30 cellular contexts compared by ENCODE assay signal in genomic region chr5:82534891-82535395, GRCh38.
"Had no signal": no experiment of that assay in that cellular context is flagged by ENCODE, and none has a peak within 500 bp of the region (broad histone marks: within the 10 kb centered on the region; RNA-seq: fewer than 3 reads in every experiment).

No MANE protein-coding gene starts in this region.

- ATAC-seq: activated CD4-positive, alpha-beta T cell treated with anti-CD3 and anti-CD28 coated beads for 36 hours; activated CD8-positive, alpha-beta memory T cell treated with anti-CD3 and anti-CD28 coated beads, Interleukin-2, amount 10 ng/mL, durations not matched to agents 7 days and 5 days; activated CD8-positive, alpha-beta T cell treated with anti-CD3 and anti-CD28 coated beads, Interleukin-2, amount 10 ng/mL, durations not matched to agents 7 days and 5 days; activated naive CD4-positive, alpha-beta T cell treated with anti-CD3 and anti-CD28 coated beads, Interleukin-2, amount 50 U/mL, for 72 hours; activated T-cell treated with anti-CD3 and anti-CD28 coated beads, Interleukin-2, amount 50 U/mL, for 72 hours; body of pancreas; effector memory CD8-positive, alpha-beta T cell; foreskin keratinocyte; gastroesophageal sphincter; heart right ventricle had no signal

- H3K4me2 ChIP-seq: hepatocyte had no signal

- H3K79me2 ChIP-seq: hepatocyte had no signal

- H3K27ac ChIP-seq: body of pancreas, esophagus muscularis mucosa, foreskin keratinocyte, gastroesophageal sphincter, heart right ventricle, hepatocyte had no signal

- DNase-seq: activated CD4-positive, alpha-beta memory T cell treated with anti-CD3 and anti-CD28 coated beads for 36 hours; activated CD4-positive, alpha-beta T cell treated with anti-CD3 and anti-CD28 coated beads for 36 hours; activated CD4-positive, alpha-beta T cell treated with anti-CD3 and anti-CD28 coated beads, Interleukin-2, amount 10 ng/mL, durations not matched to agents 24 days and 14 days; activated CD4-positive, CD25-positive, alpha-beta regulatory T cell; activated CD4-positive, CD25-positive, alpha-beta regulatory T cell treated with anti-CD3 and anti-CD28 coated beads, Interleukin-2, amount 50 U/mL, for 72 hours; activated CD8-positive, alpha-beta memory T cell treated with anti-CD3 and anti-CD28 coated beads, Interleukin-2, amount 10 ng/mL, durations not matched to agents 7 days and 5 days; activated CD8-positive, alpha-beta memory T cell treated with anti-CD3 and anti-CD28 coated beads, Interleukin-2, amount 50 U/mL, for 4 hours; activated CD8-positive, alpha-beta T cell treated with anti-CD3 and anti-CD28 coated beads, Interleukin-2, amount 10 ng/mL, durations not matched to agents 7 days and 5 days; activated gamma-delta T cell; activated naive CD4-positive, alpha-beta T cell; activated naive CD4-positive, alpha-beta T cell treated with anti-CD3 and anti-CD28 coated beads, Interleukin-2, amount 10 ng/mL, durations not matched to agents 7 days and 5 days; activated naive CD8-positive, alpha-beta T cell treated with anti-CD3 and anti-CD28 coated beads, Interleukin-2, amount 10 ng/mL, durations not matched to agents 7 days and 5 days; activated T-cell treated with anti-CD3 and anti-CD28 coated beads, Interleukin-2, amount 50 U/mL, for 1 hour; activated T-cell treated with anti-CD3 and anti-CD28 coated beads, Interleukin-2, amount 50 U/mL, for 72 hours; amniotic stem cell; anterior cingulate cortex; body of pancreas; caudate nucleus; cortex of kidney; dermis blood vessel endothelial cell; effector CD4-positive, alpha-beta T cell; effector memory CD8-positive, alpha-beta T cell; erythroblast; foreskin keratinocyte; heart right ventricle; T-helper 2 cell had no signal

- H3K4me1 ChIP-seq: body of pancreas, esophagus muscularis mucosa, foreskin keratinocyte, gastroesophageal sphincter had no signal

- H3K27me3 ChIP-seq: body of pancreas, esophagus muscularis mucosa, gastroesophageal sphincter, heart right ventricle, hepatocyte had no signal

- H3K4me3 ChIP-seq: body of pancreas, esophagus muscularis mucosa, gastroesophageal sphincter, heart right ventricle, hepatocyte had no signal

- H2AFZ ChIP-seq: hepatocyte had no signal

- H3K36me3 ChIP-seq: esophagus muscularis mucosa, gastroesophageal sphincter, heart right ventricle had no signal

- H3K9me3 ChIP-seq: body of pancreas, esophagus muscularis mucosa had no signal
